ENCODE assay signal across 9 cellular contexts in the genomic region with DNA sequence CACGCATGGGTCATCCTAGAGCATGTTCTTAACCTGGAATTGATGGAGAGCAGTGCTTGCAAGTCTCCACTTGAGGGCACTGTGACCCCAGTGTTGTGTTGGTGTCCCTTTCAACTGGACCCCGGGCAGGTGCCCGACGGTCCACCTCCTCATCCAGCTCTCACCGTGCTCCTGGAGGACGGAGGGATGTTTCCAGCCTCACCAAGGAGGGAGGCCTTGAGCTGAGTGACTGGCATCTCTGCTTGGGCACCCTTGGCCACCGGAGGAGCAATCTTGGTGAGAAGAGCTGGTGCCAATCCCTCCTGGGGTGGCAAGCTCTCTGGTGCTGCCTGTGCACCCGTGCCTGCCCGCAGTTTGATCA. TPM values are rescaled to one million over a fixed set of nuclear protein-coding genes. Genes with fewer than 3 reads are reported as not detected.
DNase-seq lines count a peak whose midpoint lies in the region; FAIRE-seq and TF ChIP-seq lines count a peak whose summit lies in the region.
"Had no signal": no experiment of that assay in that cellular context is flagged by ENCODE, and none has a peak within 500 bp of the region (broad histone marks: within the 10 kb centered on the region; RNA-seq: fewer than 3 reads in every experiment).

No MANE protein-coding gene starts in this region.

- dilution Hi-C loops in keratinocyte (cut with MboI; ENCODE audit: extremely low pct_ligation_motif_present, low sequenced_read_pairs): no loop called here

- no peak overlapping the region for H3K4me3 ChIP-seq in SJCRH30
- no peak overlapping the region for H3K4me3 ChIP-seq in keratinocyte (ENCODE audit: control insufficient read depth in 2 of 3, extremely low read depth in 1 of 3, insufficient read depth in 2 of 3, low read depth in 1 of 3, low read length in 3 of 3)

- TF ChIP-seq CTCF in keratinocyte (optimal IDR thresholded peaks at IDR 0.05 in 1 of 3, IDR thresholded peaks at IDR 0.05 in 1 of 3, conservative IDR thresholded peaks at IDR 0.05 in 1 of 3; ENCODE audit: extremely low read depth in 1 of 3, insufficient read depth in 2 of 3, low read length in 3 of 3): peak; percentile 55 to 68 (median 66)

- H3K27ac ChIP-seq in SJCRH30 (no peak overlapping the region), keratinocyte (ENCODE audit: control insufficient read depth, insufficient read depth, low read length) (no peak overlapping the region)

- DNase-seq in Ammon's horn (ENCODE audit: low spot score) (peak; percentile 39), GM19239 (ENCODE audit: insufficient read length, low spot score) (peak; percentile 28), SJCRH30 (peak; percentile 48 to 73), keratinocyte (ENCODE audit: low read depth, low spot score) (no peak), NCI-H446 treated with DMSO at 0.1 percent for 48 hours (lab: John Stamatoyannopoulos, UW) (no peak), T1000 (lab: John Stamatoyannopoulos, UW) (no peak)
- DNase-seq in activated naive CD4-positive, alpha-beta T cell treated with Interleukin-2 at 50 U/mL for 16 hours: no peak
- DNase-seq in stimulated activated CD4-positive, alpha-beta T cell treated with anti-CD3 and anti-CD28 coated beads, Interleukin-4, amount 100 ng/mL, for 4 hours: no peak

- H3K9ac ChIP-seq in keratinocyte (ENCODE audit: control insufficient read depth, extremely low read depth, insufficient read depth, low read length): no peak overlapping the region

- FAIRE-seq in GM19239 (lab: Jason Lieb, UNC): no peak
- no peak for FAIRE-seq in keratinocyte (lab: Jason Lieb, UNC)

- H3K4me1 ChIP-seq in SJCRH30 (no peaks in the 10 kb centered on the region), keratinocyte (ENCODE audit: control insufficient read depth, extremely low read depth, insufficient read depth, low read length) (no peaks in the 10 kb centered on the region)

- H3K36me3 ChIP-seq in SJCRH30 (no peaks in the 10 kb centered on the region), keratinocyte (ENCODE audit: control insufficient read depth in 2 of 2, extremely low read depth in 1 of 2, insufficient read depth in 2 of 2, low read length in 2 of 2) (no peaks in the 10 kb centered on the region)

- no peaks in the 10 kb centered on the region for H3K9me1 ChIP-seq in keratinocyte (ENCODE audit: control insufficient read depth, extremely low read depth, insufficient read depth, low read length)

- H3K27me3 ChIP-seq in SJCRH30 (no peaks in the 10 kb centered on the region), keratinocyte (ENCODE audit: control insufficient read depth, extremely low read depth, insufficient read depth, low read length) (peaks cover 3% of the 10 kb centered on the region)

- H2AFZ ChIP-seq in keratinocyte (ENCODE audit: control insufficient read depth, low read length): no peak overlapping the region

- peaks cover 4% of the 10 kb centered on the region; the same call in 1 of the 2 replicates for H3K9me3 ChIP-seq in SJCRH30 (replicated peaks)
- no peaks in the 10 kb centered on the region for H3K9me3 ChIP-seq in keratinocyte (ENCODE audit: control insufficient read depth, low read depth, low read length)

- H3K79me2 ChIP-seq in keratinocyte (ENCODE audit: control insufficient read depth, insufficient read depth, low read length): no peaks in the 10 kb centered on the region

- no peak overlapping the region for H3K4me2 ChIP-seq in keratinocyte (ENCODE audit: control insufficient read depth, extremely low read depth, insufficient read depth, low read depth, low read length)

- no peaks in the 10 kb centered on the region for H4K20me1 ChIP-seq in keratinocyte (ENCODE audit: control insufficient read depth, extremely low read depth, insufficient read depth, low read length)

RNA-seq across cellular contexts. Expression of a gene that starts 45.4 kb away (rescaled TPM):
- total RNA-seq in SJCRH30 (2014; rRNA removed; shearing (Covaris generic)): 0.04 TPM in 1 of 2 replicates, not detected in the other
- polyA plus RNA-seq in keratinocyte: not detected in 3 replicates
- polyA plus RNA-seq in keratinocyte (2011; ENCODE audit: low read depth): not detected
- not detected in 2 replicates for polyA plus RNA-seq in keratinocyte (2011; cell fraction: cytosol; rRNA removed)
- not detected in 2 replicates for polyA plus RNA-seq in keratinocyte (2011; cell fraction: nucleus; rRNA removed)
- polyA plus RNA-seq in keratinocyte (2012; ENCODE audit: low replicate concordance): not detected in 2 replicates
- not detected in 3 replicates for polyA minus RNA-seq in keratinocyte
- not detected for polyA minus RNA-seq in keratinocyte (2011; cell fraction: cytosol; rRNA and poly(A)+ RNA removed)
- polyA minus RNA-seq in keratinocyte (2011; cell fraction: nucleus; rRNA and poly(A)+ RNA removed): not detected in 2 replicates
- total RNA-seq: activated T-cell treated with anti-CD3 and anti-CD28 coated beads, Interleukin-2, amount 50 U/mL, for 72 hours had no signal

Comparison
In these comparisons a context has a peak if more than half of its experiments do, and no peak if none do; other contexts are left out.
1. DNase-seq: peak in Ammon's horn (single experiment), GM19239 (single experiment) and SJCRH30 (2 of 2); none in keratinocyte (single experiment), NCI-H446 treated with DMSO at 0.1 percent for 48 hours (single experiment), activated naive CD4-positive, alpha-beta T cell treated with Interleukin-2 at 50 U/mL for 16 hours (single experiment), T1000 (single experiment) and stimulated activated CD4-positive, alpha-beta T cell treated with anti-CD3 and anti-CD28 coated beads, Interleukin-4, amount 100 ng/mL, for 4 hours (0 of 2).